1 cellular context compared by ENCODE assay signal in genomic region chr1:39540504-39541031, GRCh38.
TF ChIP-seq lines count a peak whose summit lies in the region.

No MANE protein-coding gene starts in this region.

TF ChIP-seq in H1, 55 proteins besides CTCF, POLR2A, EP300 and RAD21:
- TF ChIP-seq KDM4A (IDR thresholded peaks at IDR 0.05; ENCODE audit: low read depth, low read length, severe bottlenecking) (no peak), TBP (IDR thresholded peaks at IDR 0.05; ENCODE audit: low read depth, low read length) (no peak), USF2 (IDR thresholded peaks at IDR 0.05; ENCODE audit: low read length) (no peak), RXRA (IDR thresholded peaks at IDR 0.05; ENCODE audit: insufficient read depth, low read depth, low read length) (no peak), CREB1 (IDR thresholded peaks at IDR 0.05) (no peak)
- TF ChIP-seq, protein P1, sequence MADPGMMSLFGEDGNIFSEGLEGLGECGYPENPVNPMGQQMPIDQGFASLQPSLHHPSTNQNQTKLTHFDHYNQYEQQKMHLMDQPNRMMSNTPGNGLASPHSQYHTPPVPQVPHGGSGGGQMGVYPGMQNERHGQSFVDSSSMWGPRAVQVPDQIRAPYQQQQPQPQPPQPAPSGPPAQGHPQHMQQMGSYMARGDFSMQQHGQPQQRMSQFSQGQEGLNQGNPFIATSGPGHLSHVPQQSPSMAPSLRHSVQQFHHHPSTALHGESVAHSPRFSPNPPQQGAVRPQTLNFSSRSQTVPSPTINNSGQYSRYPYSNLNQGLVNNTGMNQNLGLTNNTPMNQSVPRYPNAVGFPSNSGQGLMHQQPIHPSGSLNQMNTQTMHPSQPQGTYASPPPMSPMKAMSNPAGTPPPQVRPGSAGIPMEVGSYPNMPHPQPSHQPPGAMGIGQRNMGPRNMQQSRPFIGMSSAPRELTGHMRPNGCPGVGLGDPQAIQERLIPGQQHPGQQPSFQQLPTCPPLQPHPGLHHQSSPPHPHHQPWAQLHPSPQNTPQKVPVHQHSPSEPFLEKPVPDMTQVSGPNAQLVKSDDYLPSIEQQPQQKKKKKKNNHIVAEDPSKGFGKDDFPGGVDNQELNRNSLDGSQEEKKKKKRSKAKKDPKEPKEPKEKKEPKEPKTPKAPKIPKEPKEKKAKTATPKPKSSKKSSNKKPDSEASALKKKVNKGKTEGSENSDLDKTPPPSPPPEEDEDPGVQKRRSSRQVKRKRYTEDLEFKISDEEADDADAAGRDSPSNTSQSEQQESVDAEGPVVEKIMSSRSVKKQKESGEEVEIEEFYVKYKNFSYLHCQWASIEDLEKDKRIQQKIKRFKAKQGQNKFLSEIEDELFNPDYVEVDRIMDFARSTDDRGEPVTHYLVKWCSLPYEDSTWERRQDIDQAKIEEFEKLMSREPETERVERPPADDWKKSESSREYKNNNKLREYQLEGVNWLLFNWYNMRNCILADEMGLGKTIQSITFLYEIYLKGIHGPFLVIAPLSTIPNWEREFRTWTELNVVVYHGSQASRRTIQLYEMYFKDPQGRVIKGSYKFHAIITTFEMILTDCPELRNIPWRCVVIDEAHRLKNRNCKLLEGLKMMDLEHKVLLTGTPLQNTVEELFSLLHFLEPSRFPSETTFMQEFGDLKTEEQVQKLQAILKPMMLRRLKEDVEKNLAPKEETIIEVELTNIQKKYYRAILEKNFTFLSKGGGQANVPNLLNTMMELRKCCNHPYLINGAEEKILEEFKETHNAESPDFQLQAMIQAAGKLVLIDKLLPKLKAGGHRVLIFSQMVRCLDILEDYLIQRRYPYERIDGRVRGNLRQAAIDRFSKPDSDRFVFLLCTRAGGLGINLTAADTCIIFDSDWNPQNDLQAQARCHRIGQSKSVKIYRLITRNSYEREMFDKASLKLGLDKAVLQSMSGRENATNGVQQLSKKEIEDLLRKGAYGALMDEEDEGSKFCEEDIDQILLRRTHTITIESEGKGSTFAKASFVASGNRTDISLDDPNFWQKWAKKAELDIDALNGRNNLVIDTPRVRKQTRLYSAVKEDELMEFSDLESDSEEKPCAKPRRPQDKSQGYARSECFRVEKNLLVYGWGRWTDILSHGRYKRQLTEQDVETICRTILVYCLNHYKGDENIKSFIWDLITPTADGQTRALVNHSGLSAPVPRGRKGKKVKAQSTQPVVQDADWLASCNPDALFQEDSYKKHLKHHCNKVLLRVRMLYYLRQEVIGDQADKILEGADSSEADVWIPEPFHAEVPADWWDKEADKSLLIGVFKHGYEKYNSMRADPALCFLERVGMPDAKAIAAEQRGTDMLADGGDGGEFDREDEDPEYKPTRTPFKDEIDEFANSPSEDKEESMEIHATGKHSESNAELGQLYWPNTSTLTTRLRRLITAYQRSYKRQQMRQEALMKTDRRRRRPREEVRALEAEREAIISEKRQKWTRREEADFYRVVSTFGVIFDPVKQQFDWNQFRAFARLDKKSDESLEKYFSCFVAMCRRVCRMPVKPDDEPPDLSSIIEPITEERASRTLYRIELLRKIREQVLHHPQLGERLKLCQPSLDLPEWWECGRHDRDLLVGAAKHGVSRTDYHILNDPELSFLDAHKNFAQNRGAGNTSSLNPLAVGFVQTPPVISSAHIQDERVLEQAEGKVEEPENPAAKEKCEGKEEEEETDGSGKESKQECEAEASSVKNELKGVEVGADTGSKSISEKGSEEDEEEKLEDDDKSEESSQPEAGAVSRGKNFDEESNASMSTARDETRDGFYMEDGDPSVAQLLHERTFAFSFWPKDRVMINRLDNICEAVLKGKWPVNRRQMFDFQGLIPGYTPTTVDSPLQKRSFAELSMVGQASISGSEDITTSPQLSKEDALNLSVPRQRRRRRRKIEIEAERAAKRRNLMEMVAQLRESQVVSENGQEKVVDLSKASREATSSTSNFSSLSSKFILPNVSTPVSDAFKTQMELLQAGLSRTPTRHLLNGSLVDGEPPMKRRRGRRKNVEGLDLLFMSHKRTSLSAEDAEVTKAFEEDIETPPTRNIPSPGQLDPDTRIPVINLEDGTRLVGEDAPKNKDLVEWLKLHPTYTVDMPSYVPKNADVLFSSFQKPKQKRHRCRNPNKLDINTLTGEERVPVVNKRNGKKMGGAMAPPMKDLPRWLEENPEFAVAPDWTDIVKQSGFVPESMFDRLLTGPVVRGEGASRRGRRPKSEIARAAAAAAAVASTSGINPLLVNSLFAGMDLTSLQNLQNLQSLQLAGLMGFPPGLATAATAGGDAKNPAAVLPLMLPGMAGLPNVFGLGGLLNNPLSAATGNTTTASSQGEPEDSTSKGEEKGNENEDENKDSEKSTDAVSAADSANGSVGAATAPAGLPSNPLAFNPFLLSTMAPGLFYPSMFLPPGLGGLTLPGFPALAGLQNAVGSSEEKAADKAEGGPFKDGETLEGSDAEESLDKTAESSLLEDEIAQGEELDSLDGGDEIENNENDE (IDR thresholded peaks at IDR 0.05; ENCODE audit: insufficient replicate concordance, low read length), result no peak
